Comparison of ENCODE assay signal across 8 cellular contexts in the genomic region with DNA sequence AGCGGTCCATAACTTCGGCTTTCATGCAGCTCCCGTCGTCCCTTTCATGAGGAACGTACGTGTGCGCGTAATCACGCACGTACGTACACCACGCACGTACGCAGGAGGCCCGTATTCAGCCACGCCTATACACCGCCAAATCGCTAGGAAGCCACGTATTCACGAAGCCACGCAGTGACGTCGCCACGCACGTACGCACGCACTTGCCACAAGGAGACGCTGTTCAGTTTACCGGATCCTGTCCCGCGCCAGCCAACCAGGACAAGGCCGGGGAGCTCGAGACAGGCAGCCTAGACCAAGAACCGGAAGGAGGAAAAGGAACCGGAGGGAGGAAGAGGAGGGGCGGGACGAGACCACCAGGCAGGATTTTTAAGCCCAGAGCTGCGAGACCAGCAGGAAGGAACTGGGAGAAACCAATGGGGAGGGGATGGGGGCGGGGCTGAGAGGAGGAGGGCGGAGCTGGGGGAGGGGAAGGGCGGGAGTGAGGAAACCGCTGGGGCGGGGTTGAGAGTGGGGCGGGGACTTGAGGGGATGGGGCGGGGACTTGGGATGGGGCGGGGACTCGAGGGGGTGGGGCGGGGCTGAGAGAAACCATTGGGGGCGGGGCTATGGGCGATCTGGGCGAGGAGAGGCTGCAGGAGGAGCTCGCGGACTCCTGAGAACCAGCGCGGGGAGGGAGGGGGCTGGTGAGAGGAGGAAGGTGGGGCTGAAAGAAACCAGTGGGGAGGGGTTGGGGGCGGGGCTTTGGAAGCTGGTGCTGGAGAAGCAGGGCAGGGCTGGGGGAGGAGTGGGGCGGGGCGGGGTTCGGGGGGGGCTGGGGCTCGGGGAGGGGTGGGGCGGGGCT. TPM values are rescaled to one million over a fixed set of nuclear protein-coding genes. Genes with fewer than 3 reads are reported as not detected.
DNase-seq lines count a peak whose midpoint lies in the region; ATAC-seq and FAIRE-seq lines count a peak whose summit lies in the region.

EOLA2 (minus strand) TSS at position 65 of the 844 bp plus-strand sequence. CDS start 4,617 bp downstream, outside the sequence.

- DNase-seq in AG20443 (ENCODE audit: low spot score), result peak; percentile 68
- peak; percentile 98 for DNase-seq in NCI-H460 (ENCODE audit: extremely low read depth, low read depth)
- peak; percentile 82 for DNase-seq in activated CD4-positive, CD25-positive, alpha-beta regulatory T cell treated with anti-CD3 and anti-CD28 coated beads, Interleukin-2, amount 50 U/mL, for 72 hours
- peak; percentile 80 to 83 for DNase-seq in cerebellar nuclear complex (lab: John Stamatoyannopoulos, UW)
- peak; percentile 84 for DNase-seq in stimulated activated CD4-positive, alpha-beta T cell treated with anti-CD3 and anti-CD28 coated beads, Interleukin-12 subunit alpha, Interleukin-12 subunit beta, amount 100 ng/mL, for 4 hours

- FAIRE-seq in islet of Langerhans (lab: Jason Lieb, UNC), result peak; percentile 98

- ATAC-seq in GM19035 (IDR thresholded peaks at IDR 0.05; ENCODE audit: unreplicated experiment), result peak; percentile 75
- peak; percentile 71 for ATAC-seq in HG03432 (IDR thresholded peaks at IDR 0.05; ENCODE audit: unreplicated experiment)

RNA-seq across cellular contexts. Expression of gene EOLA2, which starts in this region (rescaled TPM):
- 28.5 and 37.4 TPM in 2 replicates for total RNA-seq in NCI-H460 (2014; rRNA removed; shearing (Covaris generic))
- polyA plus RNA-seq in NCI-H460 (2014; cell fraction: nucleus; rRNA removed), result 21.1 and 23.0 TPM in 2 replicates

Comparison
In these comparisons a context has a peak if more than half of its experiments do, and no peak if none do; other contexts are left out.
1. Peak in every context shown above with its lines: DNase-seq and ATAC-seq.